Comparison of ENCODE assay signal across 10 cellular contexts in the genomic region with DNA sequence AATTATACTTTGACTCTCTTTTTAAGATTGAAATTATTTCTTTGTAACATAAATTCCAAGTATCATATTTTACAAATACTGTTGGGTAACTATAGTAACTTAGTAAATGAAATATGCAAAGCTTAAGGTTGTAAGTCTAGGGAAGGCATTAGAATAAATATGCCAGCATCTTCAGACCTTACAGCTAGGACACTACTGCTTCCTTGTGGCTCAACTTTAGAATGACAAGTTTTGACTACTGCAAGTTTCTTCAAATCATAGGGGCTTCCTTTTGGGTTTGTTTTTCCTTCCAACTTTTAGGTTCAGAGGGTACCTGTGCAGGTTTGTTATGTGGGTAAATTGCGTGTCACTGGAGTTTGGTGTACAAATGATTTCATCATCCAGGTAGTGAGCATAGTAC. TPM values are rescaled to one million over a fixed set of nuclear protein-coding genes. Genes with fewer than 3 reads are reported as not detected.
DNase-seq lines count a peak whose midpoint lies in the region; ATAC-seq, FAIRE-seq and TF ChIP-seq lines count a peak whose summit lies in the region.
"Had no signal": no experiment of that assay in that cellular context is flagged by ENCODE, and none has a peak within 500 bp of the region (broad histone marks: within the 10 kb centered on the region; RNA-seq: fewer than 3 reads in every experiment).

No MANE protein-coding gene starts in this region.

- peaks cover 8% of the 10 kb centered on the region for H3K27me3 Mint-ChIP-seq in activated naive CD8-positive, alpha-beta T cell treated with anti-CD3 and anti-CD28 coated beads, Interleukin-2, amount 50 U/mL, for 24 hours

- TF ChIP-seq CTCF in DOHH2 (IDR thresholded peaks at IDR 0.05; ENCODE audit: low read depth, low read length, poor library complexity, severe bottlenecking) (peak; percentile 36), MM.1S (IDR thresholded peaks at IDR 0.05; ENCODE audit: low read length) (peak; percentile 43), bronchial epithelial cell (IDR thresholded peaks at IDR 0.05; ENCODE audit: insufficient read depth, low read length, severe bottlenecking) (peak; percentile 41), thyroid gland (IDR thresholded peaks at IDR 0.05) (peak in 1 of 6 experiments; percentile 27)

- no peak overlapping the region for H3K27ac Mint-ChIP-seq in activated naive CD8-positive, alpha-beta T cell treated with anti-CD3 and anti-CD28 coated beads, Interleukin-2, amount 50 U/mL, for 24 hours
- H3K27ac Mint-ChIP-seq: activated T-cell treated with anti-CD3 and anti-CD28 coated beads, Interleukin-2, amount 50 U/mL, for 72 hours had no signal

- no peaks in the 10 kb centered on the region for H3K9me3 ChIP-seq in DOHH2 (ENCODE audit: control insufficient read depth, insufficient read depth, low read length)
- H3K9me3 ChIP-seq in MM.1S (replicated peaks; ENCODE audit: insufficient read depth, low read length) = no peaks in the 10 kb centered on the region
- peaks cover 6% of the 10 kb centered on the region for H3K9me3 ChIP-seq in neuron (ENCODE audit: low read length)
- H3K9me3 ChIP-seq in thyroid gland = no peaks in the 10 kb centered on the region

- FAIRE-seq in bronchial epithelial cell (lab: Jason Lieb, UNC) = no peak

- WGBS in thyroid gland, 2 donors = 76 to 83% methylated on average over 1 of the region's 1 CpG

- H3K79me2 ChIP-seq in DOHH2 (ENCODE audit: control insufficient read depth, low read length) (no peaks in the 10 kb centered on the region), MM.1S (ENCODE audit: low read length) (no peaks in the 10 kb centered on the region)

- no peak for TF ChIP-seq POLR2A in thyroid gland (IDR thresholded peaks at IDR 0.05)

- H3K27me3 ChIP-seq in DOHH2 (ENCODE audit: control insufficient read depth, low read length) (no peaks in the 10 kb centered on the region), MM.1S (replicated peaks; ENCODE audit: insufficient read depth, low read length) (no peaks in the 10 kb centered on the region), bronchial epithelial cell (ENCODE audit: control insufficient read depth, insufficient read depth, low read length) (no peaks in the 10 kb centered on the region), neuron (ENCODE audit: insufficient read depth, low read length) (peaks cover 3% of the 10 kb centered on the region), thyroid gland (no peaks in the 10 kb centered on the region)

- no peak overlapping the region for H3K4me3 Mint-ChIP-seq in activated naive CD8-positive, alpha-beta T cell treated with anti-CD3 and anti-CD28 coated beads, Interleukin-2, amount 50 U/mL, for 24 hours
- H3K4me3 Mint-ChIP-seq: activated T-cell treated with anti-CD3 and anti-CD28 coated beads, Interleukin-2, amount 50 U/mL, for 72 hours had no signal

- H3K4me2 ChIP-seq in DOHH2 (ENCODE audit: low read length) (no peak overlapping the region), MM.1S (ENCODE audit: low read depth, low read length) (no peak overlapping the region)

- peaks cover 2% of the 10 kb centered on the region for H3K4me1 Mint-ChIP-seq in activated naive CD8-positive, alpha-beta T cell treated with anti-CD3 and anti-CD28 coated beads, Interleukin-2, amount 50 U/mL, for 24 hours

- H2AFZ ChIP-seq in MM.1S (ENCODE audit: low read length) (no peak overlapping the region), neuron (ENCODE audit: low read depth, low read length) (peak overlapping the region; percentile 24)

- ATAC-seq in activated naive CD8-positive, alpha-beta T cell treated with anti-CD3 and anti-CD28 coated beads, Interleukin-2, amount 50 U/mL, for 24 hours = no peak
- ATAC-seq: activated T-cell treated with anti-CD3 and anti-CD28 coated beads, Interleukin-2, amount 50 U/mL, for 72 hours had no signal

- no peaks in the 10 kb centered on the region for H3K4me1 ChIP-seq in DOHH2 (ENCODE audit: control insufficient read depth, low read length)
- no peaks in the 10 kb centered on the region for H3K4me1 ChIP-seq in MM.1S (ENCODE audit: low read length)
- H3K4me1 ChIP-seq in neuron (ENCODE audit: insufficient read depth, low read length) = no peaks in the 10 kb centered on the region
- no peaks in the 10 kb centered on the region for H3K4me1 ChIP-seq in thyroid gland

- H3K27ac ChIP-seq in DOHH2 (ENCODE audit: low read depth, low read length) (no peak overlapping the region), MM.1S (ENCODE audit: low read length) (no peak overlapping the region), thyroid gland (no peak overlapping the region)

- peaks cover 2% of the 10 kb centered on the region for H3K36me3 Mint-ChIP-seq in activated naive CD8-positive, alpha-beta T cell treated with anti-CD3 and anti-CD28 coated beads, Interleukin-2, amount 50 U/mL, for 24 hours (ENCODE audit: low read depth)

- H3K9me3 Mint-ChIP-seq in activated naive CD8-positive, alpha-beta T cell treated with anti-CD3 and anti-CD28 coated beads, Interleukin-2, amount 50 U/mL, for 24 hours = peaks cover 10% of the 10 kb centered on the region

- H3K4me3 ChIP-seq in DOHH2 (ENCODE audit: low read length) (no peak overlapping the region), MM.1S (ENCODE audit: low read length) (no peak overlapping the region), bronchial epithelial cell (ENCODE audit: low read depth, low read length) (no peak overlapping the region), neuron (ENCODE audit: low read length) (no peak overlapping the region), thyroid gland (replicated peaks in 1 of 3) (no peak overlapping the region)

- no peak overlapping the region for H3K9ac ChIP-seq in MM.1S (ENCODE audit: low read length)

- DNase-seq in MM.1S (peak; percentile 24), bronchial epithelial cell (ENCODE audit: low read depth) (peak; percentile 45), ureter (ENCODE audit: low spot score) (no peak), NCI-H146 (lab: John Stamatoyannopoulos, UW) (no peak), thyroid gland (no peak)
- DNase-seq in activated naive CD8-positive, alpha-beta T cell treated with anti-CD3 and anti-CD28 coated beads, Interleukin-2, amount 50 U/mL, for 24 hours = no peak
- DNase-seq: activated T-cell treated with anti-CD3 and anti-CD28 coated beads, Interleukin-2, amount 50 U/mL, for 72 hours had no signal

- no peaks in the 10 kb centered on the region for H3F3A ChIP-seq in DOHH2 (ENCODE audit: control insufficient read depth, insufficient read depth)
- no peaks in the 10 kb centered on the region for H3F3A ChIP-seq in MM.1S (ENCODE audit: insufficient read depth, low read length)

- H3K9me2 ChIP-seq in DOHH2 (replicated peaks; ENCODE audit: control insufficient read depth, low read length) (no peaks in the 10 kb centered on the region), MM.1S (replicated peaks; ENCODE audit: insufficient read depth, low read length) (no peaks in the 10 kb centered on the region)

- H4K20me1 ChIP-seq in DOHH2 (ENCODE audit: control insufficient read depth, insufficient read depth, low read depth, low read length) (no peaks in the 10 kb centered on the region), MM.1S (ENCODE audit: insufficient read depth, low read length) (no peaks in the 10 kb centered on the region)

- intact Hi-C loops in thyroid gland (cut with DNase I) = no loop called here

- H3K36me3 ChIP-seq in DOHH2 (ENCODE audit: control insufficient read depth, low read length) (no peaks in the 10 kb centered on the region), MM.1S (replicated peaks; ENCODE audit: insufficient read depth, low read length) (no peaks in the 10 kb centered on the region), bronchial epithelial cell (ENCODE audit: control insufficient read depth, insufficient read depth, low read length) (no peaks in the 10 kb centered on the region), neuron (ENCODE audit: insufficient read depth, low read length) (no peaks in the 10 kb centered on the region), thyroid gland (no peaks in the 10 kb centered on the region)

RNA-seq across cellular contexts. Expression of a gene that starts 17.7 kb away (rescaled TPM):
- total RNA-seq in bronchial epithelial cell (not detected in 2 replicates), ureter (not detected), thyroid gland (not detected)
- total RNA-seq: activated T-cell treated with anti-CD3 and anti-CD28 coated beads, Interleukin-2, amount 50 U/mL, for 72 hours; myocyte had no signal

RNA-seq across cellular contexts. Expression of a gene that starts 27.6 kb away (rescaled TPM):
- total RNA-seq in bronchial epithelial cell (0.53 and 6.7 TPM in 2 replicates), ureter (1.5 TPM), thyroid gland (not detected)
- total RNA-seq: myocyte had no signal

Comparison
In these comparisons a context has a peak if more than half of its experiments do, and no peak if none do; other contexts are left out.
1. DNase-seq: peak in MM.1S (single experiment) and bronchial epithelial cell (single experiment); none in ureter (single experiment), NCI-H146 (single experiment), thyroid gland (0 of 2) and activated naive CD8-positive, alpha-beta T cell treated with anti-CD3 and anti-CD28 coated beads, Interleukin-2, amount 50 U/mL, for 24 hours (single experiment).